In genomic region chr1:169109561-169110134, GRCh38 we compare ENCODE assay signal across 8 cellular contexts. TPM values are rescaled to one million over a fixed set of nuclear protein-coding genes. Genes with fewer than 3 reads are reported as not detected.
DNase-seq lines count a peak whose midpoint lies in the region; ATAC-seq lines count a peak whose summit lies in the region.

No MANE protein-coding gene starts in this region.

- peak; percentile 35 for ATAC-seq in left colon
- ATAC-seq in HG03565 (IDR thresholded peaks at IDR 0.05; ENCODE audit: unreplicated experiment), result no peak

- H3K27me3 ChIP-seq in subcutaneous abdominal adipose tissue (ENCODE audit: control insufficient read depth in 5 of 5, insufficient read depth in 4 of 5, low read length in 5 of 5), result no peaks in the 10 kb centered on the region

- DNase-seq in NCI-H1417 (lab: John Stamatoyannopoulos, UW) (peak; percentile 40 to 84 (median 67)), NCI-H1417 treated with DMSO at 0.1 percent for 48 hours (lab: John Stamatoyannopoulos, UW) (no peak), NCI-H460 (ENCODE audit: extremely low read depth, low read depth) (peak; percentile 98), caudate nucleus (lab: John Stamatoyannopoulos, UW) (peak in 44 of 61 donors; percentile 26 to 91 (median 55)), left colon (peak; percentile 66 to 87)
- DNase-seq in activated CD4-positive, alpha-beta T cell treated with anti-CD3 and anti-CD28 coated beads, Interleukin-2, amount 50 U/mL, for 4 hours, result no peak

- peaks cover 1 to 40% (median 21%) of the 10 kb centered on the region in 5 donors for H3K4me1 ChIP-seq in subcutaneous abdominal adipose tissue (ENCODE audit: control insufficient read depth in 5 of 5, insufficient read depth in 5 of 5, low read length in 5 of 5)

- peak overlapping the region; percentile 93 for H3K27ac ChIP-seq in caudate nucleus (ENCODE audit: low read depth, low read length)
- peak overlapping the region; percentile 21 for H3K27ac ChIP-seq in subcutaneous abdominal adipose tissue (ENCODE audit: low read depth, low read length)

- H3K36me3 ChIP-seq in subcutaneous abdominal adipose tissue (ENCODE audit: control insufficient read depth in 5 of 5, insufficient read depth in 5 of 5, low read length in 5 of 5), result peaks cover 0 to 9% (median 4%) of the 10 kb centered on the region in 5 donors

- H3K4me3 ChIP-seq in subcutaneous abdominal adipose tissue (ENCODE audit: low read depth in 1 of 5, low read length in 5 of 5), result peak overlapping the region in 3 of 5 donors; percentile 22 to 89 (median 29)

- intact Hi-C loops in left colon (cut with DNase I, micrococcal nuclease), result loop anchor here in 1 of 2 donors (10.0 kb wide), 1 partner anchor 765 kb away; no protein-coding TSS in a partner anchor

- peak overlapping the region in 2 of 5 donors; percentile 1 to 2 for H3K9ac ChIP-seq in subcutaneous abdominal adipose tissue (ENCODE audit: low read length in 5 of 5)

- H3K9me3 ChIP-seq in subcutaneous abdominal adipose tissue (ENCODE audit: control insufficient read depth in 5 of 5, low read length in 5 of 5), result no peaks in the 10 kb centered on the region

RNA-seq across cellular contexts. Expression of gene ATP1B1, which starts 3.2 kb away (rescaled TPM):
- total RNA-seq in NCI-H460 (2014; rRNA removed; shearing (Covaris generic)), result 84.8 and 91.9 TPM in 2 replicates
- polyA plus RNA-seq in NCI-H460 (2014; cell fraction: nucleus; rRNA removed), result 47.5 and 65.4 TPM in 2 replicates
- 100 to 1,000 TPM; 697 to 795 TPM for total RNA-seq in left colon

Comparison
In these comparisons a context has a peak if more than half of its experiments do, and no peak if none do; other contexts are left out.
1. DNase-seq: peak in NCI-H1417 (3 of 3), NCI-H460 (single experiment), caudate nucleus (44 of 61) and left colon (2 of 2); none in NCI-H1417 treated with DMSO at 0.1 percent for 48 hours (single experiment) and activated CD4-positive, alpha-beta T cell treated with anti-CD3 and anti-CD28 coated beads, Interleukin-2, amount 50 U/mL, for 4 hours (0 of 2).